ENCODE assay signal across 26 cellular contexts in the genomic region with DNA sequence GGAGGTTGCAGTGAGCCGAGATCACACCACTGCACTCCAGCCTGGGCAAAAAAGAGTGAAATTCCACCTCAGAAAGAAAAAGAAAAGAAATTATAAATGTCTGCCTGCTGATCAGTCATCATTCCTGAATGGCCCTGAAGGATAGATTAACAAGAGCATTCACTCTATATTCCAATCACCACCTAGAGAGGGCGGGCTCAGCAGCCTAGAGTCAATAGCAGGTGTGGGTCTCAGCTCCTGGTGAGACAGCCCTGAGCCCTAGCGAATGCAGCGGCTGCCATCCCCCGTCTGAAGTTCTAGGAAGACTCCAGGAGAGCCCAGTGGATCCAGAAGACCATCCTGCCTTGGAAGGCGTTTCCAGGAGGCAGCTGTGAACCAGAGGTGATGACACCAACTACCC. TPM values are rescaled to one million over a fixed set of nuclear protein-coding genes. Genes with fewer than 3 reads are reported as not detected.
"Had no signal": no experiment of that assay in that cellular context is flagged by ENCODE, and none has a peak within 500 bp of the region (broad histone marks: within the 10 kb centered on the region; RNA-seq: fewer than 3 reads in every experiment).

No MANE protein-coding gene starts in this region.

- H3K4me1 Mint-ChIP-seq: activated naive CD8-positive, alpha-beta T cell treated with anti-CD3 and anti-CD28 coated beads for 36 hours; activated T-helper 17 cell treated with anti-CD3 and anti-CD28 coated beads, Interleukin-2, amount 50 U/mL, for 72 hours; T-helper 17 cell had no signal

- H3K9me3 ChIP-seq: Peyer's patch had no signal

- H3K27ac ChIP-seq: brain microvascular endothelial cell, cardiac muscle cell, Peyer's patch had no signal

- H3K36me3 ChIP-seq: brain microvascular endothelial cell, cardiac muscle cell, Peyer's patch had no signal

- H3K9me3 Mint-ChIP-seq: activated CD4-positive, alpha-beta memory T cell treated with anti-CD3 and anti-CD28 coated beads for 36 hours; activated CD4-positive, alpha-beta T cell treated with anti-CD3 and anti-CD28 coated beads, Interleukin-2, amount 10 ng/mL, durations not matched to agents 7 days and 5 days; activated naive CD4-positive, alpha-beta T cell treated with anti-CD3 and anti-CD28 coated beads, Interleukin-2, amount 10 ng/mL, durations not matched to agents 7 days and 5 days; activated naive CD8-positive, alpha-beta T cell treated with anti-CD3 and anti-CD28 coated beads for 36 hours; activated T-helper 17 cell treated with anti-CD3 and anti-CD28 coated beads, Interleukin-2, amount 50 U/mL, for 72 hours had no signal

- H3K27ac Mint-ChIP-seq: activated CD4-positive, alpha-beta memory T cell treated with anti-CD3 and anti-CD28 coated beads for 36 hours; activated CD4-positive, alpha-beta T cell treated with anti-CD3 and anti-CD28 coated beads, Interleukin-2, amount 10 ng/mL, durations not matched to agents 7 days and 5 days; activated naive CD4-positive, alpha-beta T cell treated with anti-CD3 and anti-CD28 coated beads, Interleukin-2, amount 10 ng/mL, durations not matched to agents 7 days and 5 days; activated naive CD8-positive, alpha-beta T cell treated with anti-CD3 and anti-CD28 coated beads for 36 hours; activated T-helper 17 cell treated with anti-CD3 and anti-CD28 coated beads, Interleukin-2, amount 50 U/mL, for 72 hours; T-helper 17 cell had no signal

- DNase-seq: activated CD4-positive, alpha-beta memory T cell treated with anti-CD3 and anti-CD28 coated beads for 36 hours; activated CD4-positive, alpha-beta T cell treated with anti-CD3 and anti-CD28 coated beads, Interleukin-2, amount 10 ng/mL, durations not matched to agents 7 days and 5 days; activated CD4-positive, CD25-positive, alpha-beta regulatory T cell; activated gamma-delta T cell treated with Interleukin-2 at 50 U/mL for 16 hours; activated naive CD4-positive, alpha-beta T cell treated with anti-CD3 and anti-CD28 coated beads, Interleukin-2, amount 10 ng/mL, durations not matched to agents 7 days and 5 days; activated naive CD8-positive, alpha-beta T cell treated with anti-CD3 and anti-CD28 coated beads for 36 hours; activated T-cell treated with anti-CD3 and anti-CD28 coated beads for 4 hours; activated T-cell treated with anti-CD3 and anti-CD28 coated beads, Interleukin-2, amount 50 U/mL, for 48 hours; brain microvascular endothelial cell; NCI-H1092 treated with DMSO at 0.1 percent for 48 hours; NCI-H1417 treated with DMSO at 0.1 percent for 48 hours; NCI-H1694; NCI-H2029; NCI-H2107; NCI-H345; NCI-H510A; NCI-H526 treated with DMSO at 0.1 percent for 48 hours; NCI-H82; Peyer's patch; SHP77 treated with DMSO at 0.1 percent for 48 hours; T-helper 17 cell; T-helper 9 cell had no signal

- H3K27me3 Mint-ChIP-seq: activated CD4-positive, alpha-beta memory T cell treated with anti-CD3 and anti-CD28 coated beads for 36 hours; activated T-helper 17 cell treated with anti-CD3 and anti-CD28 coated beads, Interleukin-2, amount 50 U/mL, for 72 hours; T-helper 17 cell had no signal

- H3K36me3 Mint-ChIP-seq: activated CD4-positive, alpha-beta memory T cell treated with anti-CD3 and anti-CD28 coated beads for 36 hours; activated naive CD4-positive, alpha-beta T cell treated with anti-CD3 and anti-CD28 coated beads, Interleukin-2, amount 10 ng/mL, durations not matched to agents 7 days and 5 days; activated naive CD8-positive, alpha-beta T cell treated with anti-CD3 and anti-CD28 coated beads for 36 hours had no signal

- H3K4me3 Mint-ChIP-seq: activated CD4-positive, alpha-beta memory T cell treated with anti-CD3 and anti-CD28 coated beads for 36 hours; activated CD4-positive, alpha-beta T cell treated with anti-CD3 and anti-CD28 coated beads, Interleukin-2, amount 10 ng/mL, durations not matched to agents 7 days and 5 days; activated naive CD4-positive, alpha-beta T cell treated with anti-CD3 and anti-CD28 coated beads, Interleukin-2, amount 10 ng/mL, durations not matched to agents 7 days and 5 days; activated naive CD8-positive, alpha-beta T cell treated with anti-CD3 and anti-CD28 coated beads for 36 hours; activated T-helper 17 cell treated with anti-CD3 and anti-CD28 coated beads, Interleukin-2, amount 50 U/mL, for 72 hours; T-helper 17 cell had no signal

- H3K27me3 ChIP-seq: brain microvascular endothelial cell, cardiac muscle cell, Peyer's patch had no signal

- ATAC-seq: activated T-helper 17 cell treated with anti-CD3 and anti-CD28 coated beads, Interleukin-2, amount 50 U/mL, for 72 hours; T-helper 17 cell had no signal

- H3K4me3 ChIP-seq: cardiac muscle cell, Peyer's patch had no signal

RNA-seq across cellular contexts. Expression of a gene that starts 12.0 kb away (rescaled TPM):
- total RNA-seq: MCF 10A had no signal

RNA-seq across cellular contexts. Expression of a gene that starts 33.7 kb away (rescaled TPM):
- total RNA-seq: activated CD4-positive, alpha-beta memory T cell treated with anti-CD3 and anti-CD28 coated beads for 36 hours; activated CD4-positive, alpha-beta T cell treated with anti-CD3 and anti-CD28 coated beads, Interleukin-2, amount 10 ng/mL, durations not matched to agents 7 days and 5 days; activated CD8-positive, alpha-beta memory T cell treated with anti-CD3 and anti-CD28 coated beads for 36 hours; activated naive CD8-positive, alpha-beta T cell treated with anti-CD3 and anti-CD28 coated beads for 36 hours; activated T-helper 17 cell treated with anti-CD3 and anti-CD28 coated beads, Interleukin-2, amount 50 U/mL, for 72 hours; cardiac muscle cell; MCF 10A; Peyer's patch; T-helper 17 cell had no signal
